Comparison of ENCODE assay signal across 2 cellular contexts in the genomic region with DNA sequence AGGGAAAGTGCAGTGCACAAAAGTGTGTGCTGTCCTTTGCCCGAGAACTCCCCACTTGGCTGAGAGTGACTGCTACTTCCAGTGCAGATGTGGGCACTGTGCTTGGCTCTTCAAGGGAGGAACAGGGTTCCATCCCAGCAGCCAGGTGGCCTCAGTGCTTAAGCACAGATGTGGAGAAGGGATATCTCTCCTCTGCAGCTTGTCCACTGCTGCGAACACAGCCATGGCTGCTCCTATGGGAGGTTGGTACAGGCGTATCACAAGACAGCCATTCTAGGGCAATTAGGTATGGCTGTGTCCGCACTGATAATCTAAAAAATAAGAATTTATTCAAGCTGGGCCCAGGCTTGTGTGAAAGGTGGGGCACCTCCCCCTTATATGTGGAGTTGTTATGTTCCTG.
TF ChIP-seq lines count a peak whose summit lies in the region.

No MANE protein-coding gene starts in this region.

TF ChIP-seq in SK-N-SH treated with all-trans-retinoic acid at 6 μM for 48 hours, 23 proteins besides CTCF, POLR2A, EP300 and RAD21 (continued from another document):
- TF ChIP-seq, protein P1, sequence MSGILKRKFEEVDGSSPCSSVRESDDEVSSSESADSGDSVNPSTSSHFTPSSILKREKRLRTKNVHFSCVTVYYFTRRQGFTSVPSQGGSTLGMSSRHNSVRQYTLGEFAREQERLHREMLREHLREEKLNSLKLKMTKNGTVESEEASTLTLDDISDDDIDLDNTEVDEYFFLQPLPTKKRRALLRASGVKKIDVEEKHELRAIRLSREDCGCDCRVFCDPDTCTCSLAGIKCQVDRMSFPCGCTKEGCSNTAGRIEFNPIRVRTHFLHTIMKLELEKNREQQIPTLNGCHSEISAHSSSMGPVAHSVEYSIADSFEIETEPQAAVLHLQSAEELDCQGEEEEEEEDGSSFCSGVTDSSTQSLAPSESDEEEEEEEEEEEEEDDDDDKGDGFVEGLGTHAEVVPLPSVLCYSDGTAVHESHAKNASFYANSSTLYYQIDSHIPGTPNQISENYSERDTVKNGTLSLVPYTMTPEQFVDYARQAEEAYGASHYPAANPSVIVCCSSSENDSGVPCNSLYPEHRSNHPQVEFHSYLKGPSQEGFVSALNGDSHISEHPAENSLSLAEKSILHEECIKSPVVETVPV (CRISPR knock-in tag; IDR thresholded peaks at IDR 0.05), result no peak

TF ChIP-seq in SK-N-SH, 30 proteins besides CTCF, POLR2A, EP300 and RAD21 (continued from another document):
- TF ChIP-seq, protein P2, sequence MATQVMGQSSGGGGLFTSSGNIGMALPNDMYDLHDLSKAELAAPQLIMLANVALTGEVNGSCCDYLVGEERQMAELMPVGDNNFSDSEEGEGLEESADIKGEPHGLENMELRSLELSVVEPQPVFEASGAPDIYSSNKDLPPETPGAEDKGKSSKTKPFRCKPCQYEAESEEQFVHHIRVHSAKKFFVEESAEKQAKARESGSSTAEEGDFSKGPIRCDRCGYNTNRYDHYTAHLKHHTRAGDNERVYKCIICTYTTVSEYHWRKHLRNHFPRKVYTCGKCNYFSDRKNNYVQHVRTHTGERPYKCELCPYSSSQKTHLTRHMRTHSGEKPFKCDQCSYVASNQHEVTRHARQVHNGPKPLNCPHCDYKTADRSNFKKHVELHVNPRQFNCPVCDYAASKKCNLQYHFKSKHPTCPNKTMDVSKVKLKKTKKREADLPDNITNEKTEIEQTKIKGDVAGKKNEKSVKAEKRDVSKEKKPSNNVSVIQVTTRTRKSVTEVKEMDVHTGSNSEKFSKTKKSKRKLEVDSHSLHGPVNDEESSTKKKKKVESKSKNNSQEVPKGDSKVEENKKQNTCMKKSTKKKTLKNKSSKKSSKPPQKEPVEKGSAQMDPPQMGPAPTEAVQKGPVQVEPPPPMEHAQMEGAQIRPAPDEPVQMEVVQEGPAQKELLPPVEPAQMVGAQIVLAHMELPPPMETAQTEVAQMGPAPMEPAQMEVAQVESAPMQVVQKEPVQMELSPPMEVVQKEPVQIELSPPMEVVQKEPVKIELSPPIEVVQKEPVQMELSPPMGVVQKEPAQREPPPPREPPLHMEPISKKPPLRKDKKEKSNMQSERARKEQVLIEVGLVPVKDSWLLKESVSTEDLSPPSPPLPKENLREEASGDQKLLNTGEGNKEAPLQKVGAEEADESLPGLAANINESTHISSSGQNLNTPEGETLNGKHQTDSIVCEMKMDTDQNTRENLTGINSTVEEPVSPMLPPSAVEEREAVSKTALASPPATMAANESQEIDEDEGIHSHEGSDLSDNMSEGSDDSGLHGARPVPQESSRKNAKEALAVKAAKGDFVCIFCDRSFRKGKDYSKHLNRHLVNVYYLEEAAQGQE (IDR thresholded peaks at IDR 0.05; ENCODE audit: low read depth, low read length), result no peak
- TF ChIP-seq, protein P3, sequence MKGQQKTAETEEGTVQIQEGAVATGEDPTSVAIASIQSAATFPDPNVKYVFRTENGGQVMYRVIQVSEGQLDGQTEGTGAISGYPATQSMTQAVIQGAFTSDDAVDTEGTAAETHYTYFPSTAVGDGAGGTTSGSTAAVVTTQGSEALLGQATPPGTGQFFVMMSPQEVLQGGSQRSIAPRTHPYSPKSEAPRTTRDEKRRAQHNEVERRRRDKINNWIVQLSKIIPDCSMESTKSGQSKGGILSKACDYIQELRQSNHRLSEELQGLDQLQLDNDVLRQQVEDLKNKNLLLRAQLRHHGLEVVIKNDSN (IDR thresholded peaks at IDR 0.05; ENCODE audit: borderline replicate concordance, low read depth), result no peak
- no peak for TF ChIP-seq ELF1 (IDR thresholded peaks at IDR 0.05)
- TF ChIP-seq RXRA (IDR thresholded peaks at IDR 0.05; ENCODE audit: borderline replicate concordance, low read depth), result no peak
- TF ChIP-seq MXI1 (IDR thresholded peaks at IDR 0.05; ENCODE audit: low read depth, low read length), result no peak
- TF ChIP-seq CHD2 (IDR thresholded peaks at IDR 0.05; ENCODE audit: low read length, partially characterized antibody), result no peak
